In the genomic region with DNA sequence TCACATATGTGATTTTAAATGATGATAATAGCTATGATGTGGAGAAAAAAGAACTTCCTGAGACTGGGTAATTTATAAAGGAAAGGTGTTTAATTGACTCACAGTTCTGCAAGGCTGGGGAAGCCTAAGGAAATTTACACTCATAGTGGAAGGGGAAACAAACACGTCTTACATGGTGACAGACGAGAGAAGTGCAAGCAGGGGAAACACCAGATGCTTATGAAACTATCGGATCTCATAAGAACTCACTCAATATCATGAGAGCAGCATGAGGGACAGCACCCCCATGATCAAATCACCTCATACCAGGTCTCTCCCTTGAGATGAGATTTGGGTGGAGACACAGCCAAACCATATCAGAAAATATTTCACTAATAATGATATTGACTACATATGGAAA, we compare ENCODE assay signal across 18 cellular contexts. TPM values are rescaled to one million over a fixed set of nuclear protein-coding genes. Genes with fewer than 3 reads are reported as not detected.
A peak's percentile ranks its signal among the peaks of the same experiment; 100 is the strongest.
DNase-seq lines count a peak whose midpoint lies in the region; ATAC-seq and TF ChIP-seq lines count a peak whose summit lies in the region.
"Had no signal": no experiment of that assay in that cellular context is flagged by ENCODE, and none has a peak within 500 bp of the region (broad histone marks: within the 10 kb centered on the region; RNA-seq: fewer than 3 reads in every experiment).

No MANE protein-coding gene starts in this region.

- ATAC-seq in activated CD4-positive, alpha-beta T cell treated with anti-CD3 and anti-CD28 coated beads for 36 hours: peak; percentile 100
- ATAC-seq in GM18870 (IDR thresholded peaks at IDR 0.05; ENCODE audit: unreplicated experiment): peak; percentile 69
- peak; percentile 68 for ATAC-seq in HG02678 (IDR thresholded peaks at IDR 0.05; ENCODE audit: unreplicated experiment)
- peak; percentile 99 for ATAC-seq in activated T-helper 17 cell treated with anti-CD3 and anti-CD28 coated beads, Interleukin-2, amount 50 U/mL, for 72 hours (replicated peaks)
- ATAC-seq in WTC11: no peak
- ATAC-seq: HepG2, sciatic nerve had no signal

- H3K27me3 Mint-ChIP-seq in activated CD4-positive, alpha-beta T cell treated with anti-CD3 and anti-CD28 coated beads for 36 hours: peaks cover 6% of the 10 kb centered on the region
- peaks cover 4% of the 10 kb centered on the region for H3K27me3 Mint-ChIP-seq in activated T-helper 17 cell treated with anti-CD3 and anti-CD28 coated beads, Interleukin-2, amount 50 U/mL, for 72 hours
- 0 out of 2 replicates have a peak, but pooled peaks cover 3% of the 10 kb centered on the region for H3K27me3 Mint-ChIP-seq in WTC11 (ENCODE audit: low read depth)
- H3K27me3 Mint-ChIP-seq: CD4-positive, alpha-beta T cell had no signal

- no peak for TF ChIP-seq CTCF in WTC11 (IDR thresholded peaks at IDR 0.05)

- H3K36me3 Mint-ChIP-seq in activated CD4-positive, alpha-beta T cell treated with anti-CD3 and anti-CD28 coated beads for 36 hours (ENCODE audit: low read depth): no peaks in the 10 kb centered on the region
- no peaks in the 10 kb centered on the region for H3K36me3 Mint-ChIP-seq in activated T-helper 17 cell treated with anti-CD3 and anti-CD28 coated beads, Interleukin-2, amount 50 U/mL, for 72 hours (ENCODE audit: low read depth)
- H3K36me3 Mint-ChIP-seq in WTC11: no peaks in the 10 kb centered on the region
- H3K36me3 Mint-ChIP-seq: neural progenitor cell had no signal

- CTCF ChIA-PET in activated CD4-positive, alpha-beta T cell treated with anti-CD3 and anti-CD28 coated beads for 36 hours (lab: Charles Lee): interaction anchor here (0.7 to 1.4 kb wide), 4 partner anchors 49 to 622 kb away, joined by 3 to 4 read pairs (median 3); no protein-coding TSS in a partner anchor
- CTCF ChIA-PET in WTC11 (lab: Charles Lee): interaction anchor here (1.4 kb wide), 1 partner anchor 27 kb away, joined by 11 read pairs; no protein-coding TSS in a partner anchor

- no peak overlapping the region for H3K4me3 Mint-ChIP-seq in activated CD4-positive, alpha-beta T cell treated with anti-CD3 and anti-CD28 coated beads for 36 hours
- no peak overlapping the region for H3K4me3 Mint-ChIP-seq in activated T-helper 17 cell treated with anti-CD3 and anti-CD28 coated beads, Interleukin-2, amount 50 U/mL, for 72 hours
- H3K4me3 Mint-ChIP-seq in WTC11: no peak overlapping the region
- H3K4me3 Mint-ChIP-seq: activated T-helper 1 cell treated with anti-CD3 and anti-CD28 coated beads, Interleukin-12 subunit alpha, Interleukin-12 subunit beta, Interleukin-2, Interleukin-4 antibody, amounts not matched to agents 30 ng/mL and 10 ng/mL and 1 ng/mL, durations not matched to agents 14 hours and 24 hours and 36 hours; CD4-positive, alpha-beta T cell; neural progenitor cell had no signal

- intact Hi-C loops in activated CD4-positive, alpha-beta T cell treated with anti-CD3 and anti-CD28 coated beads for 36 hours (cut with DNase I, micrococcal nuclease): loop anchor here in 1 of 2 experiments (1.0 kb wide), 1 partner anchor 38 kb away; no protein-coding TSS in a partner anchor
- intact Hi-C loops in cardiac septum (cut with DNase I): no loop called here

- H3K27ac Mint-ChIP-seq in activated CD4-positive, alpha-beta T cell treated with anti-CD3 and anti-CD28 coated beads for 36 hours: no peak overlapping the region
- H3K27ac Mint-ChIP-seq in activated T-helper 17 cell treated with anti-CD3 and anti-CD28 coated beads, Interleukin-2, amount 50 U/mL, for 72 hours: no peak overlapping the region
- no peak overlapping the region for H3K27ac Mint-ChIP-seq in WTC11
- H3K27ac Mint-ChIP-seq: activated T-helper 1 cell treated with anti-CD3 and anti-CD28 coated beads, Interleukin-12 subunit alpha, Interleukin-12 subunit beta, Interleukin-2, Interleukin-4 antibody, amounts not matched to agents 30 ng/mL and 10 ng/mL and 1 ng/mL, durations not matched to agents 14 hours and 24 hours and 36 hours; CD4-positive, alpha-beta T cell; neural progenitor cell had no signal

- POLR2A ChIA-PET in activated CD4-positive, alpha-beta T cell treated with anti-CD3 and anti-CD28 coated beads for 36 hours (lab: Charles Lee): no interaction called here
- POLR2A ChIA-PET in WTC11 (lab: Charles Lee): no interaction called here

- peaks cover 2% of the 10 kb centered on the region for H3K9me3 Mint-ChIP-seq in activated CD4-positive, alpha-beta T cell treated with anti-CD3 and anti-CD28 coated beads for 36 hours (ENCODE audit: low read depth)
- peaks cover 3% of the 10 kb centered on the region for H3K9me3 Mint-ChIP-seq in activated T-helper 17 cell treated with anti-CD3 and anti-CD28 coated beads, Interleukin-2, amount 50 U/mL, for 72 hours
- H3K9me3 Mint-ChIP-seq in WTC11: no peaks in the 10 kb centered on the region
- H3K9me3 Mint-ChIP-seq: CD4-positive, alpha-beta T cell; neural progenitor cell had no signal

- DNase-seq in activated CD4-positive, alpha-beta T cell treated with anti-CD3 and anti-CD28 coated beads for 36 hours: peak; percentile 42
- DNase-seq in activated CD4-positive, alpha-beta T cell treated with anti-CD3 and anti-CD28 coated beads for 4 hours: no peak
- DNase-seq in COLO829 (ENCODE audit: low spot score) (no peak), WTC11 (ENCODE audit: low spot score) (no peak), cardiac septum (ENCODE audit: low spot score) (no peak)
- DNase-seq: 8988T; CD4-positive, alpha-beta T cell; GOT3 had no signal

- H3K4me1 Mint-ChIP-seq in activated CD4-positive, alpha-beta T cell treated with anti-CD3 and anti-CD28 coated beads for 36 hours: peaks cover 10% of the 10 kb centered on the region
- H3K4me1 Mint-ChIP-seq in activated T-helper 17 cell treated with anti-CD3 and anti-CD28 coated beads, Interleukin-2, amount 50 U/mL, for 72 hours: peaks cover 6% of the 10 kb centered on the region
- H3K4me1 Mint-ChIP-seq in WTC11: peaks cover 9% of the 10 kb centered on the region
- H3K4me1 Mint-ChIP-seq: neural progenitor cell had no signal

TF ChIP-seq in WTC11, 78 proteins besides CTCF, POLR2A, EP300 and RAD21 (continues in another document):
- TF ChIP-seq HMGA2 (CRISPR knock-in tag; IDR thresholded peaks at IDR 0.05): no peak
- TF ChIP-seq, protein P1, sequence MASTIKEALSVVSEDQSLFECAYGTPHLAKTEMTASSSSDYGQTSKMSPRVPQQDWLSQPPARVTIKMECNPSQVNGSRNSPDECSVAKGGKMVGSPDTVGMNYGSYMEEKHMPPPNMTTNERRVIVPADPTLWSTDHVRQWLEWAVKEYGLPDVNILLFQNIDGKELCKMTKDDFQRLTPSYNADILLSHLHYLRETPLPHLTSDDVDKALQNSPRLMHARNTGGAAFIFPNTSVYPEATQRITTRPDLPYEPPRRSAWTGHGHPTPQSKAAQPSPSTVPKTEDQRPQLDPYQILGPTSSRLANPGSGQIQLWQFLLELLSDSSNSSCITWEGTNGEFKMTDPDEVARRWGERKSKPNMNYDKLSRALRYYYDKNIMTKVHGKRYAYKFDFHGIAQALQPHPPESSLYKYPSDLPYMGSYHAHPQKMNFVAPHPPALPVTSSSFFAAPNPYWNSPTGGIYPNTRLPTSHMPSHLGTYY (CRISPR knock-in tag; IDR thresholded peaks at IDR 0.05): no peak
- TF ChIP-seq ESRRA (CRISPR knock-in tag; IDR thresholded peaks at IDR 0.05; ENCODE audit: borderline replicate concordance): no peak
- TF ChIP-seq, protein P2, sequence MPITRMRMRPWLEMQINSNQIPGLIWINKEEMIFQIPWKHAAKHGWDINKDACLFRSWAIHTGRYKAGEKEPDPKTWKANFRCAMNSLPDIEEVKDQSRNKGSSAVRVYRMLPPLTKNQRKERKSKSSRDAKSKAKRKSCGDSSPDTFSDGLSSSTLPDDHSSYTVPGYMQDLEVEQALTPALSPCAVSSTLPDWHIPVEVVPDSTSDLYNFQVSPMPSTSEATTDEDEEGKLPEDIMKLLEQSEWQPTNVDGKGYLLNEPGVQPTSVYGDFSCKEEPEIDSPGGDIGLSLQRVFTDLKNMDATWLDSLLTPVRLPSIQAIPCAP (CRISPR knock-in tag; IDR thresholded peaks at IDR 0.05): no peak
- TF ChIP-seq GRHL2 (CRISPR knock-in tag; IDR thresholded peaks at IDR 0.05; ENCODE audit: insufficient replicate concordance, severe bottlenecking): no peak
- no peak for TF ChIP-seq GABPB1 (CRISPR knock-in tag; IDR thresholded peaks at IDR 0.05)
- no peak for TF ChIP-seq TCF7 (CRISPR knock-in tag; IDR thresholded peaks at IDR 0.05; ENCODE audit: low read depth)
- no peak for TF ChIP-seq ZNF121 (CRISPR knock-in tag; IDR thresholded peaks at IDR 0.05)
- no peak for TF ChIP-seq TP53 (CRISPR knock-in tag; IDR thresholded peaks at IDR 0.05)
- no peak for TF ChIP-seq NFE2L1 (CRISPR knock-in tag; IDR thresholded peaks at IDR 0.05)
- TF ChIP-seq RELA (CRISPR knock-in tag; IDR thresholded peaks at IDR 0.05; ENCODE audit: borderline replicate concordance): no peak
- TF ChIP-seq, protein P3, sequence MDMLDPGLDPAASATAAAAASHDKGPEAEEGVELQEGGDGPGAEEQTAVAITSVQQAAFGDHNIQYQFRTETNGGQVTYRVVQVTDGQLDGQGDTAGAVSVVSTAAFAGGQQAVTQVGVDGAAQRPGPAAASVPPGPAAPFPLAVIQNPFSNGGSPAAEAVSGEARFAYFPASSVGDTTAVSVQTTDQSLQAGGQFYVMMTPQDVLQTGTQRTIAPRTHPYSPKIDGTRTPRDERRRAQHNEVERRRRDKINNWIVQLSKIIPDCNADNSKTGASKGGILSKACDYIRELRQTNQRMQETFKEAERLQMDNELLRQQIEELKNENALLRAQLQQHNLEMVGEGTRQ (CRISPR knock-in tag; IDR thresholded peaks at IDR 0.05): no peak
- no peak for TF ChIP-seq JAZF1 (CRISPR knock-in tag; IDR thresholded peaks at IDR 0.05)

RNA-seq across cellular contexts. Expression of a gene that starts 4.1 kb away (rescaled TPM):
- not detected for total RNA-seq in activated CD4-positive, alpha-beta T cell treated with anti-CD3 and anti-CD28 coated beads for 36 hours
- not detected for total RNA-seq in activated T-helper 17 cell treated with anti-CD3 and anti-CD28 coated beads, Interleukin-2, amount 50 U/mL, for 72 hours
- total RNA-seq in WTC11 (2021): not detected in 3 replicates
- total RNA-seq in cardiac septum: not detected
- total RNA-seq: activated T-helper 1 cell treated with anti-CD3 and anti-CD28 coated beads, Interleukin-12 subunit alpha, Interleukin-12 subunit beta, Interleukin-2, Interleukin-4 antibody, amounts not matched to agents 30 ng/mL and 10 ng/mL and 1 ng/mL, durations not matched to agents 14 hours and 24 hours and 36 hours; CD4-positive, alpha-beta T cell; HepG2; lung microvascular endothelial cell; SJSA1; thoracic aorta had no signal

RNA-seq across cellular contexts. Expression of a gene that starts 46.8 kb away (rescaled TPM):
- total RNA-seq in activated CD4-positive, alpha-beta T cell treated with anti-CD3 and anti-CD28 coated beads for 36 hours: not detected
- total RNA-seq in activated T-helper 17 cell treated with anti-CD3 and anti-CD28 coated beads, Interleukin-2, amount 50 U/mL, for 72 hours: not detected
- total RNA-seq in WTC11 (2021) (not detected in 3 replicates), cardiac septum (not detected)
- total RNA-seq: activated T-helper 1 cell treated with anti-CD3 and anti-CD28 coated beads, Interleukin-12 subunit alpha, Interleukin-12 subunit beta, Interleukin-2, Interleukin-4 antibody, amounts not matched to agents 30 ng/mL and 10 ng/mL and 1 ng/mL, durations not matched to agents 14 hours and 24 hours and 36 hours; CD4-positive, alpha-beta T cell; HepG2; lung microvascular endothelial cell; sciatic nerve; SJSA1; thoracic aorta had no signal

RNA-seq across cellular contexts. Expression of a gene that starts 49.7 kb away (rescaled TPM):
- not detected for total RNA-seq in activated CD4-positive, alpha-beta T cell treated with anti-CD3 and anti-CD28 coated beads for 36 hours
- total RNA-seq in activated T-helper 17 cell treated with anti-CD3 and anti-CD28 coated beads, Interleukin-2, amount 50 U/mL, for 72 hours: not detected
- total RNA-seq in WTC11 (2021) (not detected in 3 replicates), cardiac septum (not detected)
- total RNA-seq: activated T-helper 1 cell treated with anti-CD3 and anti-CD28 coated beads, Interleukin-12 subunit alpha, Interleukin-12 subunit beta, Interleukin-2, Interleukin-4 antibody, amounts not matched to agents 30 ng/mL and 10 ng/mL and 1 ng/mL, durations not matched to agents 14 hours and 24 hours and 36 hours; CD4-positive, alpha-beta T cell; HepG2; lung microvascular endothelial cell; sciatic nerve; SJSA1; thoracic aorta had no signal
